ENCODE assay signal across 8 cellular contexts in the genomic region with DNA sequence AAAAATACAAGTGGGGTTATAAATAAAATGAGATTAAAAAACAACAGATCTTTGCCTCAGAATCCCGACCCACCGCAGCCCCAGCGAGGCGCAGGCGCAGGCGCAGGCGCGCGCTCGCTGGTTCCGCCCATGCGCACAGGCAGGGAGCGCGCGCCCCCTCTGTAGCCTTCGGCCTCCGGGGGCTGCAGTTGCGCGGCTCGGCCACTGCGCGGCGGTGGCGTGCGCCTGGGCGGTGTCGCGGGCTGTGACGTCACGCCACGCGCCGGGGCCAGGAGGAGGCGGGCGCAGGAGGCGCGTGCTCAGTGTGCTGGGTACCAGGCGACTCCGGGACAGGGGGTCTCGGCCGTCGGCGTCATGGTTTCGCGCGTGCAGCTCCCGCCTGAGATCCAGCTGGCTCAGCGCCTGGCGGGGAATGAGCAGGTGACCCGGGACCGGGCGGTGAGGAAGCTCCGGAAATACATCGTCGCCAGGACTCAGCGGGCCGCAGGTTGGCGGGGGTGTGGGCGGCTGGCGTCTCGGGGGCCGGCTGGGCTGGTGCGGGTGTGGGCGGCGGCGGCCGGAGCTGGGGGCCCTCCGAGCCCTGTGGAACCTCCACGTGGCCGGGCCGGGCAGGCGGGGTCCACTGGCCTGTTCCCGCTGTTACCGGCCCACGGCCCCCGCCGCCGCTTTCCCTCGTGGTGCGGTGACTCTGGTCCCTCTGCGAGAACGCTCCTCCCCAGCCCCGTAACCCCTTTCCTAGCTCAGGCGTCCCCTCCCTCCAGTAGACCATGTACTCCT. TPM values are rescaled to one million over a fixed set of nuclear protein-coding genes. Genes with fewer than 3 reads are reported as not detected.
DNase-seq lines count a peak whose midpoint lies in the region; ATAC-seq, FAIRE-seq and TF ChIP-seq lines count a peak whose summit lies in the region.

A gene with protein sequence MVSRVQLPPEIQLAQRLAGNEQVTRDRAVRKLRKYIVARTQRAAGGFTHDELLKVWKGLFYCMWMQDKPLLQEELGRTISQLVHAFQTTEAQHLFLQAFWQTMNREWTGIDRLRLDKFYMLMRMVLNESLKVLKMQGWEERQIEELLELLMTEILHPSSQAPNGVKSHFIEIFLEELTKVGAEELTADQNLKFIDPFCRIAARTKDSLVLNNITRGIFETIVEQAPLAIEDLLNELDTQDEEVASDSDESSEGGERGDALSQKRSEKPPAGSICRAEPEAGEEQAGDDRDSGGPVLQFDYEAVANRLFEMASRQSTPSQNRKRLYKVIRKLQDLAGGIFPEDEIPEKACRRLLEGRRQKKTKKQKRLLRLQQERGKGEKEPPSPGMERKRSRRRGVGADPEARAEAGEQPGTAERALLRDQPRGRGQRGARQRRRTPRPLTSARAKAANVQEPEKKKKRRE (plus strand): TSS at position 302 of the 777 bp plus-strand sequence. CDS start 53 bp downstream, at position 355.

- H3K9me3 Mint-ChIP-seq in immature natural killer cell: no peaks in the 10 kb centered on the region

- H3K4me3 Mint-ChIP-seq in immature natural killer cell: peak within 1 kb of the TSS; percentile 85 to 92 (median 91)

- TF ChIP-seq CTCF in WI38 (IDR thresholded peaks at IDR 0.05; ENCODE audit: low read depth, low read length) (peak; percentile 86), bronchial epithelial cell (IDR thresholded peaks at IDR 0.05; ENCODE audit: insufficient read depth, low read length, severe bottlenecking) (peak; percentile 82)

- no peak for FAIRE-seq in bronchial epithelial cell (lab: Jason Lieb, UNC)

- peaks cover 29% of the 10 kb centered on the region for H3K36me3 ChIP-seq in bronchial epithelial cell (ENCODE audit: control insufficient read depth, insufficient read depth, low read length)

- peak within 1 kb of the TSS; percentile 85 for H3K4me3 ChIP-seq in WI38 (ENCODE audit: low read depth, low read length)
- peak within 1 kb of the TSS; percentile 89 for H3K4me3 ChIP-seq in bronchial epithelial cell (ENCODE audit: low read depth, low read length)

- peaks cover 0 to 9% (median 3%) of the 10 kb centered on the region in 3 donors for H3K27me3 Mint-ChIP-seq in immature natural killer cell (ENCODE audit: low read depth in 3 of 3)

- no peaks in the 10 kb centered on the region for H3K27me3 ChIP-seq in bronchial epithelial cell (ENCODE audit: control insufficient read depth, insufficient read depth, low read length)

- DNase-seq in AG08396 (ENCODE audit: low spot score) (peak; percentile 99), NCI-H2227 treated with DMSO at 0.1 percent for 48 hours (lab: John Stamatoyannopoulos, UW) (peak; percentile 91), bronchial epithelial cell (ENCODE audit: low read depth) (peak; percentile 58), immature natural killer cell (peak; percentile 95 to 96 (median 95)), smooth muscle cell of the brain vasculature (ENCODE audit: low read depth, low spot score) (peak; percentile 69)

- H3K36me3 Mint-ChIP-seq in immature natural killer cell: peaks cover 0 to 12% (median 10%) of the 10 kb centered on the region in 3 donors

- H3K27ac Mint-ChIP-seq in immature natural killer cell: peak within 1 kb of the TSS; percentile 66 to 89 (median 84)

- H3K4me1 Mint-ChIP-seq in immature natural killer cell: peaks cover 19 to 26% of the 10 kb centered on the region in 2 donors

- ATAC-seq in GM18909 (IDR thresholded peaks at IDR 0.05; ENCODE audit: poor library complexity, unreplicated experiment) (peak; percentile 80), HG03159 (IDR thresholded peaks at IDR 0.05; ENCODE audit: unreplicated experiment) (peak; percentile 86)

RNA-seq across cellular contexts. Expression of the gene that starts here (rescaled TPM):
- 27.1 and 34.5 TPM in 2 replicates for total RNA-seq in bronchial epithelial cell
- 10 to 100 TPM in 2 of 3 donors, 1 to 10 TPM in 1; 6.0 to 16.3 (median 11.6) TPM for polyA plus RNA-seq in immature natural killer cell

Comparison
In these comparisons a context has a peak if more than half of its experiments do, and no peak if none do; other contexts are left out.
1. Peak in every context shown above with its lines: DNase-seq, ATAC-seq and H3K4me3 ChIP-seq.